Comparison of ENCODE assay signal across 25 cellular contexts in the genomic region with DNA sequence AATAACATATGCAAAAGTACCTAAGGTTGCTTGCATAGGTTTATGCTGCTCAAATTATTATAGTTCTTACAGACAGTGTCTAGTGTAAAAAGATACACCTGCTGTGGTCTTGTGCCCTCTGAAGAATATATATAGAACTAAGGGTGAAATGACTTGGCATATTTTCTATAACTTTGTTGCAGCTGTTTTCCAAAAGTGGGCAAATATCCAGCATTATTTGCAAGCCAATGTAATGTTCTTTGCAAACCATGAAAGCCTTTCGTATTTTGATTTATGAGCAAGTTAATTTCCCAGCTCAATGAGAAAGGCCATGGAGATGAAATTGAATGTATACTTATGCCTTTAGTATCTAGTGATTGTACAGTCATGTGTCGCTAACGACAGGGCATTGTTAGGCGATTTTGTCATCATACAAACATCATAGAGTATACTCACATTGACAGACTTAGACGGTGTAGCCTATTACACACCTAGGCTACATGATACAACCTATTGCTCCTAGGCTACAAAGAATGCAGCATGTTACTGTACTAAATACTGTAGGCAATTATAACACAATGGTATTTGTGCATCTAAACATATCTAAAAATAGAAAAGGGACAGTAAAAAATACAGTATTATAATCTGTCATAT.
"Had no signal": no experiment of that assay in that cellular context is flagged by ENCODE, and none has a peak within 500 bp of the region (broad histone marks: within the 10 kb centered on the region; RNA-seq: fewer than 3 reads in every experiment).

No MANE protein-coding gene starts in this region.

- H3K4me1 ChIP-seq: neural progenitor cell, vagina had no signal

- H3K27ac ChIP-seq: coronary artery, neural progenitor cell, ovary, testis, tibial nerve, upper lobe of right lung, vagina had no signal

- ATAC-seq: heart left ventricle; left colon; left ventricle myocardium superior; natural killer cell; right cardiac atrium; stimulated activated memory B cell treated with anti-CD40 and anti-IgM and Interleukin-4, amounts not matched to agents 10 μg/mL and 1 μg/mL and 100 μg/mL, for 72 hours; upper lobe of right lung had no signal

- H3K27me3 ChIP-seq: heart left ventricle, neural progenitor cell, ovary, testis, tibial nerve, upper lobe of right lung, vagina had no signal

- H3K9ac ChIP-seq: neural progenitor cell had no signal

- H2AFZ ChIP-seq: neural progenitor cell had no signal

- H3K4me2 ChIP-seq: neural progenitor cell had no signal

- H3K9me3 ChIP-seq: heart left ventricle, ovary, spleen, testis, tibial nerve, upper lobe of right lung, vagina had no signal

- DNase-seq: effector CD4-positive, alpha-beta T cell; endodermal cell; erythroblast; foreskin melanocyte; heart left ventricle; hippocampal formation; left colon; left ventricle myocardium superior; mesendoderm; natural killer cell; nucleus accumbens; ovary; right cardiac atrium; spleen; stimulated activated CD4-positive, alpha-beta T cell treated with anti-CD3 and anti-CD28 coated beads, Interleukin-15, amount 100 ng/mL, for 24 hours; stimulated activated CD4-positive, alpha-beta T cell treated with anti-CD3 and anti-CD28 coated beads, Interleukin-1b, Interleukin-23, amount 100 ng/mL, for 48 hours; stimulated activated CD4-positive, alpha-beta T cell treated with anti-CD3 and anti-CD28 coated beads, Interleukin-4, amount 100 ng/mL, for 24 hours; testis; upper lobe of right lung had no signal

- H3K4me3 ChIP-seq: coronary artery, heart left ventricle, lung, neural progenitor cell, ovary, spleen, testis, tibial nerve, upper lobe of right lung, vagina had no signal

- H3K36me3 ChIP-seq: heart left ventricle, neural progenitor cell, ovary, spleen, tibial nerve, upper lobe of right lung, vagina had no signal
